8 cellular contexts compared by ENCODE assay signal in the genomic region with DNA sequence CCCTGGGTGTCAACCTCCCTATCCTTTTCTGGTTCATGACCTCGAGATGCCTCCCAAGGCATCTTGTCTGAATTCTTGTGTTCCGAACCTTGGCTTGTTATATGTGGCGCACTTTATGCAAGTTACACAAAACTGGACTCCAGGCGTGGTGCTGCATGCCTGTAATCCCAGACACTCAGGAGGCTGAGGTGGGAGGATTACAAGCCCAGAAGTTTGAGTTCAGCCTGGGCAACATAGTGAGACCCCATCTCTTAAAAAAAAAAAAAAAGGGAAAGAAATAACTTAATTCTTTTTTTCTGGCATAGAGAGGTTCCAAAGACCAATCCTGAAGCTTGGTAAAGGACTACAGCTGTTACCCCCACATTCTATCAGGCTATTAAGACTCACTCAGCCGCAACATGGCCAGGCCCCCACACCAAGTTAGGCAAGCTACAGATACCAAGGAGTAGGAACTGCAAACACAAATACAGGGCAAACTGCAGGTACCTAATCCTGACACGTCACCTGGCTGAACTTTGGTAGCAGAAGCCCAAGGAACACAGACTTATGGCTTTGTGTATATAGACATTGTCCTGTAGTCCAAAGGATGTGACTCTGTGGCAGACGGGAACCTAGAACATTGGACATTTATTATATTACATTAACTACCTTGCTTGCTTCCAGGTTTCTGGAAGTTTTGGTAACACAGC. TPM values are rescaled to one million over a fixed set of nuclear protein-coding genes. Genes with fewer than 3 reads are reported as not detected.
A peak's percentile ranks its signal among the peaks of the same experiment; 100 is the strongest.
DNase-seq lines count a peak whose midpoint lies in the region; ATAC-seq, FAIRE-seq and TF ChIP-seq lines count a peak whose summit lies in the region.

No MANE protein-coding gene starts in this region.

- peak overlapping the region; percentile 14 for H2AFZ ChIP-seq in hepatocyte

- H3K9me3 ChIP-seq in HAP-1, result no peaks in the 10 kb centered on the region
- no peaks in the 10 kb centered on the region for H3K9me3 ChIP-seq in hepatocyte (ENCODE audit: low read depth)
- no peaks in the 10 kb centered on the region for H3K9me3 ChIP-seq in skeletal muscle satellite cell (replicated peaks; ENCODE audit: low read length)

- H3K27ac Mint-ChIP-seq in activated B cell treated with CpG ODN at 0.5 μM for 24 hours, result peak overlapping the region; percentile 98

- H3K4me1 ChIP-seq in HAP-1 (peaks cover 4% of the 10 kb centered on the region), hepatocyte (ENCODE audit: insufficient read depth) (peaks cover 16% of the 10 kb centered on the region), skeletal muscle satellite cell (ENCODE audit: control insufficient read depth, insufficient read depth, low read length) (peaks cover 19% of the 10 kb centered on the region)

- 64% methylated on average over 7 of the region's 7 CpGs for WGBS in hepatocyte (ENCODE audit: low lambda C conversion rate, missing lambda C conversion rate)

- POLR2A ChIA-PET in activated B cell treated with CpG ODN at 0.5 μM for 24 hours (lab: Charles Lee), result interaction anchor here (0.6 to 5.2 kb wide), 8 partner anchors 10 to 135 kb away, joined by 3 to 93 read pairs (median 24); no protein-coding TSS in a partner anchor

- ATAC-seq in activated B cell treated with CpG ODN at 0.5 μM for 24 hours (ENCODE audit: low read depth), result no peak

- intact Hi-C loops in activated B cell treated with CpG ODN at 0.5 μM for 24 hours (cut with micrococcal nuclease), result loop anchor here (1.0 to 10.0 kb wide), 5 partner anchors 13 to 656 kb away; a partner anchor contains a TSS

- peak overlapping the region; percentile 99 for H3K9ac ChIP-seq in skeletal muscle satellite cell (ENCODE audit: low read depth, low read length)

- no peaks in the 10 kb centered on the region for H3K27me3 ChIP-seq in HAP-1 (ENCODE audit: low read depth)
- H3K27me3 ChIP-seq in hepatocyte, result no peaks in the 10 kb centered on the region
- H3K27me3 ChIP-seq in skeletal muscle satellite cell (ENCODE audit: control insufficient read depth, insufficient read depth, low read length), result no peaks in the 10 kb centered on the region

- peak overlapping the region; percentile 97 for H3K4me3 ChIP-seq in HAP-1
- peak overlapping the region; percentile 83 for H3K4me3 ChIP-seq in hepatocyte
- peak overlapping the region; percentile 87 for H3K4me3 ChIP-seq in skeletal muscle satellite cell (ENCODE audit: low read length)

- in situ Hi-C loops in HAP-1 (cut with MboI; ENCODE audit: low sequenced_read_pairs), result loop anchor here (25.0 kb wide), 1 partner anchor 1392 kb away; no protein-coding TSS in a partner anchor

- H3K36me3 Mint-ChIP-seq in activated B cell treated with CpG ODN at 0.5 μM for 24 hours (ENCODE audit: low read depth), result peaks cover 50% of the 10 kb centered on the region

- peaks cover 87% of the 10 kb centered on the region for H3K4me1 Mint-ChIP-seq in activated B cell treated with CpG ODN at 0.5 μM for 24 hours

- H3K36me3 ChIP-seq in HAP-1 (replicated peaks) (peaks cover 32% of the 10 kb centered on the region), hepatocyte (replicated peaks; ENCODE audit: insufficient read depth, low read depth) (no peaks in the 10 kb centered on the region), skeletal muscle satellite cell (ENCODE audit: insufficient read depth, low read length) (peaks cover 28% of the 10 kb centered on the region)

- H3K9me2 ChIP-seq in hepatocyte (replicated peaks; ENCODE audit: insufficient read depth), result no peaks in the 10 kb centered on the region

- H4K20me1 ChIP-seq in hepatocyte (ENCODE audit: insufficient read depth, poor library complexity, severe bottlenecking), result peaks cover 10% of the 10 kb centered on the region

- no peaks in the 10 kb centered on the region for H3K27me3 Mint-ChIP-seq in activated B cell treated with CpG ODN at 0.5 μM for 24 hours

- no peak for DNase-seq in HAP-1 (ENCODE audit: low spot score in 2 of 2)
- DNase-seq in activated B cell treated with CpG ODN at 0.5 μM for 24 hours, result no peak
- DNase-seq in hepatocyte (ENCODE audit: low spot score), result peak; percentile 65
- no peak for DNase-seq in GM19239 (ENCODE audit: insufficient read length, low spot score)
- DNase-seq in stimulated activated CD4-positive, alpha-beta T cell treated with anti-CD3 and anti-CD28 coated beads, Interleukin-4, amount 100 ng/mL, for 4 hours, result no peak
- DNase-seq in iPS-NIHi7 (ENCODE audit: extremely low spot score), result no peak
- DNase-seq in stimulated activated CD4-positive, alpha-beta T cell treated with anti-CD3 and anti-CD28 coated beads, Interleukin-1b, Interleukin-23, amount 100 ng/mL, for 48 hours, result no peak

- no peaks in the 10 kb centered on the region for H3K9me3 Mint-ChIP-seq in activated B cell treated with CpG ODN at 0.5 μM for 24 hours

- H3K79me2 ChIP-seq in hepatocyte, result peaks cover 53% of the 10 kb centered on the region

- H3K27ac ChIP-seq in hepatocyte, result peak overlapping the region; percentile 100

- CTCF ChIA-PET in activated B cell treated with CpG ODN at 0.5 μM for 24 hours (lab: Charles Lee), result interaction anchor here (0.7 to 6.3 kb wide), 6 partner anchors 12 to 110 kb away, joined by 3 to 71 read pairs (median 4); no protein-coding TSS in a partner anchor

- H3K4me2 ChIP-seq in hepatocyte (peak overlapping the region; percentile 84), skeletal muscle satellite cell (ENCODE audit: low read length) (peak overlapping the region; percentile 96)

- TF ChIP-seq CTCF in activated B cell treated with CpG ODN at 0.5 μM for 24 hours (IDR thresholded peaks at IDR 0.05), result no peak
- TF ChIP-seq CTCF in hepatocyte (IDR thresholded peaks at IDR 0.05; ENCODE audit: poor library complexity), result no peak

- no peak for FAIRE-seq in GM19239 (lab: Jason Lieb, UNC)

- H3K4me3 Mint-ChIP-seq in activated B cell treated with CpG ODN at 0.5 μM for 24 hours, result peak overlapping the region; percentile 95

RNA-seq across cellular contexts. Expression of a gene that starts 1.3 kb away (rescaled TPM):
- total RNA-seq in activated B cell treated with CpG ODN at 0.5 μM for 24 hours (75.5 and 78.0 TPM in 2 replicates), hepatocyte (42.8 and 55.6 TPM in 2 replicates)
- 76.2 TPM in 2 replicates for polyA plus RNA-seq in hepatocyte
- 36.0 and 71.0 TPM in 2 replicates for total RNA-seq in skeletal muscle satellite cell (2012; rRNA removed)

RNA-seq across cellular contexts. Expression of a gene that starts 41.9 kb away (rescaled TPM):
- total RNA-seq in activated B cell treated with CpG ODN at 0.5 μM for 24 hours (7.7 and 8.7 TPM in 2 replicates), hepatocyte (34.4 and 43.9 TPM in 2 replicates)
- 39.9 and 54.3 TPM in 2 replicates for polyA plus RNA-seq in hepatocyte
- total RNA-seq in skeletal muscle satellite cell (2012; rRNA removed), result 11.8 and 12.9 TPM in 2 replicates

RNA-seq across cellular contexts. Expression of a gene that starts 57.4 kb away (rescaled TPM):
- total RNA-seq in activated B cell treated with CpG ODN at 0.5 μM for 24 hours (60.2 and 68.3 TPM in 2 replicates), hepatocyte (36.0 TPM in 2 replicates)
- 26.9 and 29.9 TPM in 2 replicates for polyA plus RNA-seq in hepatocyte
- 14.6 and 17.0 TPM in 2 replicates for total RNA-seq in skeletal muscle satellite cell (2012; rRNA removed)
